8 cellular contexts compared by ENCODE assay signal in the genomic region with DNA sequence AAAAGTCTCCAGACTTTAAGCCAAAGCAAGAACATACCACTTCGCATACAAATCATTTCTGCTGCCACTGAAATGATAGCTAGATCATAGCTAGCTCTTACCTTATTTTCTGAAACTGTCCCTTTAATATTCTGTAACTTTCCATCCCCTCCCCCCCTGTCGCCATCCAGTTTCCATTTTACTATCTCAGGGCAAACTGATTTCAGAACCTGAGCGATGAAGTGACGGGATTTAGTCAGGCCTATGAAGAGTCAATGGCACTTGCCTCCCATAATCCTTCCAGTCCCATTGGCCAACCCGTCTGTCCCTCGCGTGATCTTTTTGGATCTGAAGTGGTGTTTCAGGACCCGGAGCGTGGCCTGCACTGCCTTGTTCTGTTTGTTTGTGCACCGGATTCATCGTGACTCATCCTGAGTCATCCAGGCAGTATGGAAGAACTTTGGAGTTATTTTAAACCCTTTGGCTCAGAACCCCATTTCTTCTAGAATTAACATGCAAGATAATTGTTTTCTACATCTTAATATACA.
A peak's percentile ranks its signal among the peaks of the same experiment; 100 is the strongest.
DNase-seq lines count a peak whose midpoint lies in the region; ATAC-seq, FAIRE-seq and TF ChIP-seq lines count a peak whose summit lies in the region.

No MANE protein-coding gene starts in this region.

- H3K4me1 Mint-ChIP-seq in GM23338 = peaks cover 22% of the 10 kb centered on the region

- peak overlapping the region; percentile 94 for H3K27ac ChIP-seq in Karpas-422 (ENCODE audit: low read length)
- H3K27ac ChIP-seq in gastroesophageal sphincter = peak overlapping the region; percentile 30 to 78 (median 70)
- H3K27ac ChIP-seq in small intestine (ENCODE audit: low read depth in 1 of 2, low read length in 1 of 2) = peak overlapping the region in 1 of 2 donors; percentile 65
- H3K27ac ChIP-seq in GM23338 (ENCODE audit: low read depth) = no peak overlapping the region; the same call in 1 of the 2 replicates

- FAIRE-seq in small intestine (lab: Jason Lieb, UNC) = no peak

- no peaks in the 10 kb centered on the region for H3F3A ChIP-seq in GM23338 (replicated peaks; ENCODE audit: low read depth)

- no peak for TF ChIP-seq EP300 in gastroesophageal sphincter (IDR thresholded peaks at IDR 0.05)

- WGBS in gastroesophageal sphincter (ENCODE audit: low coverage in 1 of 2), 2 donors = 18 to 32% methylated on average over 11 of the region's 11 CpGs
- WGBS in small intestine, 3 donors = 45 to 65% (median 63%) methylated on average over 11 of the region's 11 CpGs

- H3K4me1 ChIP-seq in Karpas-422 (ENCODE audit: low read length) (peaks cover 39% of the 10 kb centered on the region), gastroesophageal sphincter (peaks cover 0 to 81% (median 24%) of the 10 kb centered on the region in 3 donors), small intestine (ENCODE audit: control insufficient read depth in 2 of 2, insufficient read depth in 1 of 2, low read depth in 1 of 2, low read length in 1 of 2) (peaks cover 0 to 11% of the 10 kb centered on the region in 2 donors), GM23338 (ENCODE audit: insufficient read depth) (no peaks in the 10 kb centered on the region)

- no peak overlapping the region for H3K27ac Mint-ChIP-seq in GM23338

- DNase-seq in A172 (ENCODE audit: low spot score) (peak; percentile 96), Karpas-422 (no peak), small intestine (peak; percentile 63), GM23338 (ENCODE audit: low spot score) (no peak), DMS153 (lab: John Stamatoyannopoulos, UW) (no peak)
- peak; percentile 31 for DNase-seq in activated T-helper 9 cell treated with anti-CD3 and anti-CD28 coated beads, Interleukin-2, amount 50 U/mL, for 16 hours (ENCODE audit: low read depth)

- H4K20me1 ChIP-seq in Karpas-422 (ENCODE audit: insufficient read depth, low read depth, low read length) (no peaks in the 10 kb centered on the region), GM23338 (replicated peaks; ENCODE audit: insufficient read depth) (peaks cover 7% of the 10 kb centered on the region; the same call in 1 of the 2 replicates)

- H3K4me3 Mint-ChIP-seq in GM23338 = no peak overlapping the region

- H3K9me3 ChIP-seq in Karpas-422 (ENCODE audit: low read length) (no peaks in the 10 kb centered on the region), gastroesophageal sphincter (no peaks in the 10 kb centered on the region), small intestine (ENCODE audit: control insufficient read depth, low read depth) (no peaks in the 10 kb centered on the region)

- H3K36me3 Mint-ChIP-seq in GM23338 (ENCODE audit: low read depth) = peaks cover 8% of the 10 kb centered on the region; the same call in 2 of the 3 replicates

- H3K36me3 ChIP-seq in Karpas-422 (ENCODE audit: insufficient read depth, low read length) (no peaks in the 10 kb centered on the region), gastroesophageal sphincter (no peaks in the 10 kb centered on the region), small intestine (ENCODE audit: control insufficient read depth in 2 of 2, insufficient read depth in 2 of 2, low read length in 2 of 2) (no peaks in the 10 kb centered on the region), GM23338 (ENCODE audit: insufficient read depth) (no peaks in the 10 kb centered on the region; the same call in 1 of the 2 replicates)

- H3K27me3 Mint-ChIP-seq in GM23338 (ENCODE audit: insufficient read depth, low read depth, poor library complexity) = peaks cover 2% of the 10 kb centered on the region

- peak; percentile 84 for ATAC-seq in gastroesophageal sphincter
- no peak for ATAC-seq in GM23338
- no peak for ATAC-seq in HG02642 (IDR thresholded peaks at IDR 0.05; ENCODE audit: poor library complexity, unreplicated experiment)

- H3K4me2 ChIP-seq in Karpas-422 (ENCODE audit: low read depth, low read length, poor library complexity, severe bottlenecking) (no peak overlapping the region), GM23338 (no peak overlapping the region)

- H3K27me3 ChIP-seq in Karpas-422 (ENCODE audit: low read length) (no peaks in the 10 kb centered on the region), gastroesophageal sphincter (no peaks in the 10 kb centered on the region), small intestine (ENCODE audit: control insufficient read depth in 2 of 2, insufficient read depth in 2 of 2, low read length in 2 of 2) (no peaks in the 10 kb centered on the region), GM23338 (ENCODE audit: insufficient read depth) (no peaks in the 10 kb centered on the region)

- H3K79me2 ChIP-seq in Karpas-422 (ENCODE audit: low read length) (peaks cover 38% of the 10 kb centered on the region), GM23338 (replicated peaks; ENCODE audit: insufficient read depth) (0 out of 2 replicates have a peak, but pooled peaks cover 2% of the 10 kb centered on the region)

- no peak overlapping the region for H2AFZ ChIP-seq in Karpas-422 (ENCODE audit: low read length)
- no peak overlapping the region for H2AFZ ChIP-seq in GM23338

- no peak overlapping the region for H3K4me3 ChIP-seq in Karpas-422 (ENCODE audit: low read length)
- H3K4me3 ChIP-seq in gastroesophageal sphincter = no peak overlapping the region
- H3K4me3 ChIP-seq in small intestine (ENCODE audit: low read depth in 1 of 2, low read length in 2 of 2) = no peak overlapping the region
- H3K4me3 ChIP-seq in GM23338 = no peak overlapping the region

- no peak overlapping the region for H3K9ac ChIP-seq in Karpas-422 (ENCODE audit: low read length)

- TF ChIP-seq CTCF in gastroesophageal sphincter (IDR thresholded peaks at IDR 0.05) (no peak), GM23338 (conservative IDR thresholded peaks at IDR 0.05; ENCODE audit: low read depth in 2 of 2) (no peak)

- H3K9me2 ChIP-seq in Karpas-422 (replicated peaks; ENCODE audit: insufficient read depth, low read length) = no peaks in the 10 kb centered on the region
- no peaks in the 10 kb centered on the region for H3K9me2 ChIP-seq in GM23338 (ENCODE audit: insufficient read depth)

- no peak for TF ChIP-seq POLR2A in gastroesophageal sphincter (IDR thresholded peaks at IDR 0.05)

- no peaks in the 10 kb centered on the region for H3K9me3 Mint-ChIP-seq in GM23338

TF ChIP-seq in GM23338, 12 proteins besides CTCF, POLR2A, EP300 and RAD21 (continues in another document):
- TF ChIP-seq ZNF331 (CRISPR knock-in tag; IDR thresholded peaks at IDR 0.05; ENCODE audit: low read depth) (no peak), CREB1 (CRISPR knock-in tag; IDR thresholded peaks at IDR 0.05; ENCODE audit: low read depth) (no peak), EZH2 (IDR thresholded peaks at IDR 0.05; ENCODE audit: low read depth, unreplicated experiment) (no peak), NANOG (IDR thresholded peaks at IDR 0.05; ENCODE audit: borderline replicate concordance) (no peak), POLR2AphosphoS5 (IDR thresholded peaks at IDR 0.05; ENCODE audit: low read depth) (no peak), EZH2phosphoT487 (IDR thresholded peaks at IDR 0.05; ENCODE audit: unreplicated experiment) (no peak), ZNF114 (CRISPR knock-in tag; IDR thresholded peaks at IDR 0.05) (no peak), REST (IDR thresholded peaks at IDR 0.05; ENCODE audit: unreplicated experiment) (no peak), ETS1 (IDR thresholded peaks at IDR 0.05) (no peak)

Comparison
In these comparisons a context has a peak if more than half of its experiments do, and no peak if none do; other contexts are left out.
1. DNase-seq: peak in A172 (single experiment), activated T-helper 9 cell treated with anti-CD3 and anti-CD28 coated beads, Interleukin-2, amount 50 U/mL, for 16 hours (single experiment) and small intestine (single experiment); none in Karpas-422 (single experiment), GM23338 (single experiment) and DMS153 (single experiment).